9 cellular contexts compared by ENCODE assay signal in genomic region chr4:56910172-56910967, GRCh38. TPM values are rescaled to one million over a fixed set of nuclear protein-coding genes. Genes with fewer than 3 reads are reported as not detected.
DNase-seq lines count a peak whose midpoint lies in the region; ATAC-seq, FAIRE-seq and TF ChIP-seq lines count a peak whose summit lies in the region.
"Had no signal": no experiment of that assay in that cellular context is flagged by ENCODE, and none has a peak within 500 bp of the region (broad histone marks: within the 10 kb centered on the region; RNA-seq: fewer than 3 reads in every experiment).

No MANE protein-coding gene starts in this region.

- POLR2A ChIA-PET in naive thymus-derived CD4-positive, alpha-beta T cell (lab: Charles Lee), result interaction anchor here (0.6 to 5.8 kb wide), 4 partner anchors 68 to 524 kb away, joined by 3 to 142 read pairs (median 19); partner anchors contain the start of genes NOA1, PAICS, POLR2B and PPAT

- CTCF ChIA-PET in naive thymus-derived CD4-positive, alpha-beta T cell (lab: Charles Lee), result interaction anchor here (0.7 kb wide), 1 partner anchor 76 kb away, joined by 4 read pairs; no protein-coding TSS in a partner anchor

- no peak for TF ChIP-seq CTCF in bronchial epithelial cell (IDR thresholded peaks at IDR 0.05; ENCODE audit: insufficient read depth, low read length, severe bottlenecking)

- peak overlapping the region; percentile 97 for H3K9ac ChIP-seq in BLaER1

- peak overlapping the region; percentile 97 to 99 (median 98) for H3K4me3 Mint-ChIP-seq in IgD-negative memory B cell
- peak overlapping the region; percentile 92 to 99 (median 98) for H3K4me3 Mint-ChIP-seq in naive thymus-derived CD4-positive, alpha-beta T cell

- H3K27me3 ChIP-seq in BLaER1 (no peaks in the 10 kb centered on the region), bronchial epithelial cell (ENCODE audit: control insufficient read depth, insufficient read depth, low read length) (no peaks in the 10 kb centered on the region)
- no peaks in the 10 kb centered on the region for H3K27me3 ChIP-seq in naive thymus-derived CD4-positive, alpha-beta T cell (ENCODE audit: control insufficient read depth in 2 of 2, insufficient read depth in 2 of 2, low read length in 2 of 2)

- H3K27me3 Mint-ChIP-seq in IgD-negative memory B cell, result peaks cover 3% of the 10 kb centered on the region
- H3K27me3 Mint-ChIP-seq in naive thymus-derived CD4-positive, alpha-beta T cell, result peaks cover 0 to 13% (median 0%) of the 10 kb centered on the region in 5 donors

- peaks cover 34 to 44% (median 36%) of the 10 kb centered on the region in 3 donors for H3K4me1 Mint-ChIP-seq in IgD-negative memory B cell
- H3K4me1 Mint-ChIP-seq in naive thymus-derived CD4-positive, alpha-beta T cell, result peaks cover 39 to 77% (median 63%) of the 10 kb centered on the region in 7 donors

- peaks cover 70% of the 10 kb centered on the region for H4K20me1 ChIP-seq in BLaER1

- no peaks in the 10 kb centered on the region for H3K9me3 Mint-ChIP-seq in IgD-negative memory B cell
- peaks cover 0 to 4% (median 0%) of the 10 kb centered on the region in 11 donors for H3K9me3 Mint-ChIP-seq in naive thymus-derived CD4-positive, alpha-beta T cell

- peaks cover 45% of the 10 kb centered on the region for H3K36me3 ChIP-seq in BLaER1
- no peaks in the 10 kb centered on the region for H3K36me3 ChIP-seq in bronchial epithelial cell (ENCODE audit: control insufficient read depth, insufficient read depth, low read length)
- H3K36me3 ChIP-seq in naive thymus-derived CD4-positive, alpha-beta T cell (ENCODE audit: control insufficient read depth in 2 of 3, insufficient read depth in 3 of 3, low read length in 3 of 3), result peaks cover 0 to 4% (median 0%) of the 10 kb centered on the region in 3 experiments

- H3K9me3 ChIP-seq in BLaER1, result no peaks in the 10 kb centered on the region
- H3K9me3 ChIP-seq in naive thymus-derived CD4-positive, alpha-beta T cell (ENCODE audit: control insufficient read depth in 2 of 3, low read length in 3 of 3), result no peaks in the 10 kb centered on the region

- intact Hi-C loops in naive thymus-derived CD4-positive, alpha-beta T cell (cut with micrococcal nuclease), result no loop called here

- ATAC-seq in naive thymus-derived CD4-positive, alpha-beta T cell, result no peak
- ATAC-seq in activated CD4-positive, CD25-positive, alpha-beta regulatory T cell treated with anti-CD3 and anti-CD28 coated beads, Interleukin-2, amount 50 U/mL, for 24 hours, result no peak
- ATAC-seq in GM21447 (IDR thresholded peaks at IDR 0.05; ENCODE audit: unreplicated experiment) (no peak), HG03139 (IDR thresholded peaks at IDR 0.05; ENCODE audit: unreplicated experiment) (no peak)

- no peak for DNase-seq in bronchial epithelial cell (ENCODE audit: low read depth)
- DNase-seq in naive thymus-derived CD4-positive, alpha-beta T cell, result no peak
- DNase-seq in effector CD8-positive, alpha-beta T cell (lab: John Stamatoyannopoulos, UW), result no peak
- DNase-seq: activated CD8-positive, alpha-beta memory T cell treated with anti-CD3 and anti-CD28 coated beads for 24 hours had no signal

- H3K4me2 ChIP-seq in BLaER1, result peak overlapping the region; percentile 81

- H3K4me1 ChIP-seq in BLaER1, result peaks cover 67% of the 10 kb centered on the region
- peaks cover 35 to 51% of the 10 kb centered on the region in 2 donors for H3K4me1 ChIP-seq in naive thymus-derived CD4-positive, alpha-beta T cell (ENCODE audit: control insufficient read depth in 2 of 2, insufficient read depth in 2 of 2, low read length in 2 of 2)

- H3K4me3 ChIP-seq in BLaER1 (peak overlapping the region; percentile 89), bronchial epithelial cell (ENCODE audit: low read depth, low read length) (peak overlapping the region; percentile 10)
- peak overlapping the region; percentile 92 for H3K4me3 ChIP-seq in naive thymus-derived CD4-positive, alpha-beta T cell (ENCODE audit: low read length)

- peak overlapping the region; percentile 82 to 97 (median 94) for H3K27ac Mint-ChIP-seq in IgD-negative memory B cell
- H3K27ac Mint-ChIP-seq in naive thymus-derived CD4-positive, alpha-beta T cell, result peak overlapping the region; percentile 92 to 99 (median 95)

- H3K36me3 Mint-ChIP-seq in IgD-negative memory B cell, result no peaks in the 10 kb centered on the region
- peaks cover 4 to 23% (median 7%) of the 10 kb centered on the region in 5 donors for H3K36me3 Mint-ChIP-seq in naive thymus-derived CD4-positive, alpha-beta T cell

- FAIRE-seq in bronchial epithelial cell (lab: Jason Lieb, UNC), result no peak

- peak overlapping the region; percentile 98 for H3K27ac ChIP-seq in BLaER1
- peak overlapping the region; percentile 80 for H3K27ac ChIP-seq in naive thymus-derived CD4-positive, alpha-beta T cell (ENCODE audit: low read depth, low read length)

RNA-seq across cellular contexts. Expression of gene REST, which starts 2.7 kb away (rescaled TPM):
- 114 TPM for polyA plus RNA-seq in IgD-negative memory B cell
- total RNA-seq in bronchial epithelial cell, result 17.6 and 21.6 TPM in 2 replicates
- 10 to 100 TPM; 55.7 to 86.4 (median 72.8) TPM for total RNA-seq in naive thymus-derived CD4-positive, alpha-beta T cell
- polyA plus RNA-seq in naive thymus-derived CD4-positive, alpha-beta T cell, result 100 to 1,000 TPM; 174 to 203 TPM

Comparison
In these comparisons a context has a peak if more than half of its experiments do, and no peak if none do; other contexts are left out.
1. H3K4me3 ChIP-seq: peak in every context shown above with its lines; median percentile 92 in naive thymus-derived CD4-positive, alpha-beta T cell; 89 in BLaER1; 10 in bronchial epithelial cell.